In genomic region chr6:112639436-112639835, GRCh38 we compare ENCODE assay signal across 1 cellular context.
TF ChIP-seq lines count a peak whose summit lies in the region.

No MANE protein-coding gene starts in this region.

TF ChIP-seq in IMR-90, 13 proteins besides CTCF, POLR2A, EP300 and RAD21:
- TF ChIP-seq RCOR1 (IDR thresholded peaks at IDR 0.05; ENCODE audit: insufficient replicate concordance, low read length) (peak; percentile 53), MAFK (IDR thresholded peaks at IDR 0.05; ENCODE audit: low read depth, low read length) (peak; percentile 34; the same call in 1 of the 2 replicates), FOS (IDR thresholded peaks at IDR 0.05; ENCODE audit: low read depth, low read length) (peak; percentile 64; the same call in 1 of the 2 replicates), MXI1 (IDR thresholded peaks at IDR 0.05; ENCODE audit: borderline replicate concordance, low read depth, low read length) (no peak)
